Comparison of ENCODE assay signal across 8 cellular contexts in the genomic region with DNA sequence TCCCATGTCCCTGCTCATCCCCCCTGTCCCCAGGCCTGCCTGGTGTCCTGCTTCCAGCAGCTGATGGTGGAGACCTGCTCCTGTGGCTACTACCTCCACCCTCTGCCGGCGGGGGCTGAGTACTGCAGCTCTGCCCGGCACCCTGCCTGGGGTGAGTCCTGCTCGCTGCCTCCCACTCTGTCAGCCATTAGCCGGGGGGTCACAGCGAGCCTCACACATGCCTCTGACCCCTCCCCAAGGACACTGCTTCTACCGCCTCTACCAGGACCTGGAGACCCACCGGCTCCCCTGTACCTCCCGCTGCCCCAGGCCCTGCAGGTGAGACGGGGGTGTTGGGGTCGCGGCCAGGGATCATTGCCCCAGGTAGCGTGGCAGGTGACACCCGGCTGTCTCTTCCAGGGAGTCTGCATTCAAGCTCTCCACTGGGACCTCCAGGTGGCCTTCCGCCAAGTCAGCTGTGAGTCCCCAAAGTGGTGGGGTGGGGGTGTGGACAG. TPM values are rescaled to one million over a fixed set of nuclear protein-coding genes. Genes with fewer than 3 reads are reported as not detected.
A peak's percentile ranks its signal among the peaks of the same experiment; 100 is the strongest.
DNase-seq lines count a peak whose midpoint lies in the region; TF ChIP-seq lines count a peak whose summit lies in the region.

No MANE protein-coding gene starts in this region.

- CTCF ChIA-PET in BJ (lab: Yijun Ruan, JAX): interaction anchor here (0.7 to 3.9 kb wide), 7 partner anchors 8 to 170 kb away, joined by 3 to 76 read pairs (median 3); no protein-coding TSS in a partner anchor

- H3K4me1 ChIP-seq in adrenal gland (replicated peaks in 1 of 2): no peaks in the 10 kb centered on the region

- peaks cover 5% of the 10 kb centered on the region for H3K36me3 ChIP-seq in BJ (ENCODE audit: control insufficient read depth, insufficient read depth, low read length)
- H3K36me3 ChIP-seq in adrenal gland (replicated peaks in 1 of 2): no peaks in the 10 kb centered on the region

- no peak overlapping the region for H3K4me3 ChIP-seq in BJ (ENCODE audit: low read depth, low read length)
- no peak overlapping the region for H3K4me3 ChIP-seq in HFF-Myc (replicated peaks; ENCODE audit: low read depth, low read length)
- no peak overlapping the region for H3K4me3 ChIP-seq in adrenal gland

- POLR2A ChIA-PET in BJ (lab: Charles Lee): no interaction called here

- TF ChIP-seq POLR2A in adrenal gland (IDR thresholded peaks at IDR 0.05): no peak

- no peak overlapping the region for H3K27ac ChIP-seq in adrenal gland

- peak; percentile 52 for TF ChIP-seq CTCF in BJ (IDR thresholded peaks at IDR 0.05; ENCODE audit: insufficient read depth, low read depth, low read length)
- peak; percentile 40 for TF ChIP-seq CTCF in HFF-Myc (IDR thresholded peaks at IDR 0.05; ENCODE audit: low read depth, low read length, missing control alignments)
- peak; percentile 59 to 82 (median 66) for TF ChIP-seq CTCF in adrenal gland (IDR thresholded peaks at IDR 0.05)

- H3K27me3 ChIP-seq in BJ (ENCODE audit: control insufficient read depth, insufficient read depth, low read length): no peaks in the 10 kb centered on the region
- peaks cover 12% of the 10 kb centered on the region for H3K27me3 ChIP-seq in adrenal gland

- DNase-seq in BJ (ENCODE audit: low read depth) (no peak), HFF-Myc (ENCODE audit: extremely low read depth, low read depth) (no peak), SW480 (ENCODE audit: low spot score) (peak; percentile 73), adrenal gland (peak; percentile 65 to 86 (median 83)), iPS-NIHi11 (ENCODE audit: low spot score) (peak; percentile 90), globus pallidus (ENCODE audit: low spot score) (no peak), GDM1 (lab: John Stamatoyannopoulos, UW) (no peak)
- DNase-seq in stimulated activated CD4-positive, alpha-beta T cell treated with anti-CD3 and anti-CD28 coated beads, Interleukin-4, amount 100 ng/mL, for 4 hours: peak; percentile 56 to 72

- intact Hi-C loops in adrenal gland (cut with DNase I): loop anchor here (2.0 to 10.0 kb wide), 3 partner anchors 163 to 305 kb away; a partner anchor contains a TSS

- H3K9me3 ChIP-seq in adrenal gland (replicated peaks in 1 of 3): no peaks in the 10 kb centered on the region

- 48 to 84% (median 69%) methylated on average over 1 to 15 of the region's 15 CpGs for WGBS in adrenal gland, 4 donors

RNA-seq across cellular contexts. Expression of a gene that starts 10.0 kb away (rescaled TPM):
- polyA plus RNA-seq in BJ (2011; rRNA removed) (1.1 and 1.9 TPM in 2 replicates), adrenal gland (10 to 100 TPM in 2 of 3 donors, under 1 TPM in 1; 0.18 to 53.6 (median 31.8) TPM)
- polyA minus RNA-seq in BJ (2011; rRNA and poly(A)+ RNA removed): 0.15 and 0.24 TPM in 2 replicates
- total RNA-seq in adrenal gland: 10 to 100 TPM in 1 of 8 donors, 1 to 10 TPM in 7; 1.1 to 22.4 (median 4.1) TPM

RNA-seq across cellular contexts. Expression of a gene that starts 16.6 kb away (rescaled TPM):
- polyA plus RNA-seq in BJ (2011; rRNA removed) (20.5 and 25.7 TPM in 2 replicates), adrenal gland (10 to 100 TPM; 49.8 to 74.4 (median 55.2) TPM)
- polyA minus RNA-seq in BJ (2011; rRNA and poly(A)+ RNA removed): 12.3 and 15.7 TPM in 2 replicates
- total RNA-seq in adrenal gland: 10 to 100 TPM; 41.2 to 56.1 (median 47.0) TPM

RNA-seq across cellular contexts. Expression of a gene that starts 17.4 kb away (rescaled TPM):
- polyA plus RNA-seq in BJ (2011; rRNA removed) (19.5 and 33.9 TPM in 2 replicates), adrenal gland (100 to 1,000 TPM in 2 of 3 donors, 1 to 10 TPM in 1; 5.0 to 385 (median 138) TPM)
- 26.2 and 30.9 TPM in 2 replicates for polyA minus RNA-seq in BJ (2011; rRNA and poly(A)+ RNA removed)
- 10 to 100 TPM; 19.6 to 81.5 (median 40.8) TPM for total RNA-seq in adrenal gland

RNA-seq across cellular contexts. Expression of a gene that starts 18.1 kb away (rescaled TPM):
- polyA plus RNA-seq in BJ (2011; rRNA removed) (11.9 and 18.2 TPM in 2 replicates), adrenal gland (10 to 100 TPM in 2 of 3 donors, 1 to 10 TPM in 1; 2.5 to 43.4 (median 32.2) TPM)
- 3.8 and 4.9 TPM in 2 replicates for polyA minus RNA-seq in BJ (2011; rRNA and poly(A)+ RNA removed)
- total RNA-seq in adrenal gland: 10 to 100 TPM; 14.2 to 43.8 (median 26.1) TPM

RNA-seq across cellular contexts. Expression of a gene that starts 34.2 kb away (rescaled TPM):
- polyA plus RNA-seq in BJ (2011; rRNA removed) (52.0 and 95.8 TPM in 2 replicates), adrenal gland (100 to 1,000 TPM in 2 of 3 donors, 10 to 100 TPM in 1; 87.7 to 601 (median 316) TPM)
- 65.8 and 103 TPM in 2 replicates for polyA minus RNA-seq in BJ (2011; rRNA and poly(A)+ RNA removed)
- 100 to 1,000 TPM in 2 of 8 donors, 10 to 100 TPM in 6; 53.0 to 129 (median 79.1) TPM for total RNA-seq in adrenal gland

Comparison
In these comparisons a context has a peak if more than half of its experiments do, and no peak if none do; other contexts are left out.
1. DNase-seq: peak in SW480 (single experiment), adrenal gland (7 of 7), iPS-NIHi11 (single experiment) and stimulated activated CD4-positive, alpha-beta T cell treated with anti-CD3 and anti-CD28 coated beads, Interleukin-4, amount 100 ng/mL, for 4 hours (2 of 2); none in BJ (single experiment), HFF-Myc (single experiment), globus pallidus (single experiment) and GDM1 (single experiment).
2. Peak in every context shown above with its lines, with median percentiles within 50 percentile points of each other: CTCF ChIP-seq.